ENCODE assay signal across 19 cellular contexts in genomic region chr3:31105011-31105410, GRCh38.
DNase-seq lines count a peak whose midpoint lies in the region; ATAC-seq and TF ChIP-seq lines count a peak whose summit lies in the region.
"Had no signal": no experiment of that assay in that cellular context is flagged by ENCODE, and none has a peak within 500 bp of the region (broad histone marks: within the 10 kb centered on the region; RNA-seq: fewer than 3 reads in every experiment).

No MANE protein-coding gene starts in this region.

- no peak overlapping the region for H3K14ac ChIP-seq in mesenchymal stem cell (ENCODE audit: low read length in 2 of 2)

- no peak overlapping the region for H4K8ac ChIP-seq in mesenchymal stem cell (ENCODE audit: low read length)

- H3K9me3 ChIP-seq in mesenchymal stem cell (ENCODE audit: control insufficient read depth, low read length): no peaks in the 10 kb centered on the region
- no peaks in the 10 kb centered on the region for H3K9me3 ChIP-seq in body of pancreas
- peaks cover 0 to 6% (median 0%) of the 10 kb centered on the region in 11 donors for H3K9me3 ChIP-seq in heart right ventricle

- DNase-seq in NCI-H1105 treated with DMSO at 0.1 percent for 48 hours (lab: John Stamatoyannopoulos, UW): peak; percentile 5
- no peak for DNase-seq in NCI-H1105 (lab: John Stamatoyannopoulos, UW)
- DNase-seq in NCI-H146 treated with DMSO at 0.1 percent for 48 hours (lab: John Stamatoyannopoulos, UW; ENCODE audit: unreplicated experiment): peak; percentile 32
- no peak for DNase-seq in mesenchymal stem cell
- no peak for DNase-seq in body of pancreas
- no peak for DNase-seq in stimulated activated CD4-positive, alpha-beta T cell treated with anti-CD3 and anti-CD28 coated beads, Interleukin-4, amount 100 ng/mL, for 4 hours
- no peak for DNase-seq in heart right ventricle
- DNase-seq: C1 segment of cervical spinal cord, Caco-2, DMS79, GOT3, NCI-H1092, NCI-H1930, NCI-H2171, NCI-H446 treated with DMSO at 0.1 percent for 48 hours, SHP77 had no signal

- H2BK5ac ChIP-seq in mesenchymal stem cell (ENCODE audit: low read depth, low read length, poor library complexity, severe bottlenecking): no peak overlapping the region

- ATAC-seq in body of pancreas: no peak
- no peak for ATAC-seq in heart right ventricle

- TF ChIP-seq CTCF in VCaP (conservative IDR thresholded peaks at IDR 0.05) (no peak), body of pancreas (IDR thresholded peaks at IDR 0.05) (no peak), heart right ventricle (IDR thresholded peaks at IDR 0.05) (no peak)

- H3K4me3 ChIP-seq in mesenchymal stem cell (ENCODE audit: insufficient read depth in 1 of 2, low read depth in 1 of 2, low read length in 2 of 2) (no peak overlapping the region), body of pancreas (no peak overlapping the region), heart right ventricle (no peak overlapping the region)
- H3K4me3 ChIP-seq: K562 had no signal

- H3K27me3 ChIP-seq in mesenchymal stem cell (ENCODE audit: control insufficient read depth in 1 of 2, insufficient read depth in 1 of 2, low read length in 2 of 2): no peaks in the 10 kb centered on the region
- H3K27me3 ChIP-seq in body of pancreas: no peaks in the 10 kb centered on the region
- peaks cover 0 to 3% (median 0%) of the 10 kb centered on the region in 7 donors for H3K27me3 ChIP-seq in heart right ventricle

- H3K18ac ChIP-seq in mesenchymal stem cell (ENCODE audit: low read depth in 1 of 2, low read length in 2 of 2): no peak overlapping the region

- H3K27ac ChIP-seq in VCaP: peak overlapping the region; percentile 46
- H3K27ac ChIP-seq in mesenchymal stem cell (ENCODE audit: low read length, poor library complexity, severe bottlenecking): no peak overlapping the region
- no peak overlapping the region for H3K27ac ChIP-seq in body of pancreas
- H3K27ac ChIP-seq in heart right ventricle: no peak overlapping the region
- H3K27ac ChIP-seq: HL-60 had no signal

- peak overlapping the region; percentile 42 for H3K9ac ChIP-seq in mesenchymal stem cell (ENCODE audit: low read length)

- no peak overlapping the region for H4K91ac ChIP-seq in mesenchymal stem cell (ENCODE audit: low read length)

- H2BK12ac ChIP-seq in mesenchymal stem cell (ENCODE audit: low read length in 2 of 2): no peak overlapping the region

- no peak overlapping the region for H2BK120ac ChIP-seq in mesenchymal stem cell (ENCODE audit: low read depth, low read length)

- H2BK15ac ChIP-seq in mesenchymal stem cell (ENCODE audit: low read depth, poor library complexity, severe bottlenecking): no peak overlapping the region

- no peak overlapping the region for H2AK5ac ChIP-seq in mesenchymal stem cell (ENCODE audit: low read length, severe bottlenecking)

- no peaks in the 10 kb centered on the region for H3K79me1 ChIP-seq in mesenchymal stem cell (replicated peaks; ENCODE audit: low read length, poor library complexity, severe bottlenecking)

- 96% methylated on average over 1 of the region's 1 CpG for WGBS in mesenchymal stem cell
- 48 to 50% methylated on average over 1 of the region's 1 CpG for WGBS in body of pancreas, 2 donors
- 89 to 95% methylated on average over 1 of the region's 1 CpG for WGBS in heart right ventricle, 2 donors

- H3K4ac ChIP-seq in mesenchymal stem cell (ENCODE audit: low read depth in 1 of 2, low read length in 2 of 2): no peak overlapping the region

- TF ChIP-seq POLR2A in body of pancreas (IDR thresholded peaks at IDR 0.05): no peak

- H3K36me3 ChIP-seq in mesenchymal stem cell (ENCODE audit: control insufficient read depth in 1 of 2, insufficient read depth in 2 of 2, low read depth in 1 of 2, low read length in 2 of 2) (no peaks in the 10 kb centered on the region), body of pancreas (replicated peaks in 1 of 2; ENCODE audit: insufficient read depth in 1 of 2, low read depth in 2 of 2) (no peaks in the 10 kb centered on the region), heart right ventricle (no peaks in the 10 kb centered on the region)

- H3K4me2 ChIP-seq in mesenchymal stem cell (ENCODE audit: low read length, poor library complexity, severe bottlenecking): no peak overlapping the region

- H3K23ac ChIP-seq in mesenchymal stem cell (ENCODE audit: low read length in 2 of 2): no peak overlapping the region

- H3K4me1 ChIP-seq in mesenchymal stem cell (ENCODE audit: control insufficient read depth, insufficient read depth, low read depth, low read length) (no peaks in the 10 kb centered on the region), body of pancreas (no peaks in the 10 kb centered on the region), heart right ventricle (peaks cover 0 to 16% (median 0%) of the 10 kb centered on the region in 9 donors)
- H3K4me1 ChIP-seq: Caco-2 had no signal

- intact Hi-C loops in body of pancreas (cut with DNase I): no loop called here
- intact Hi-C loops in heart right ventricle (cut with DNase I): no loop called here

- H2AFZ ChIP-seq in mesenchymal stem cell (ENCODE audit: low read depth, low read length): no peak overlapping the region

Comparison
In these comparisons a context has a peak if more than half of its experiments do, and no peak if none do; other contexts are left out.
1. DNase-seq: peak in NCI-H1105 treated with DMSO at 0.1 percent for 48 hours (single experiment) and NCI-H146 treated with DMSO at 0.1 percent for 48 hours (single experiment); none in NCI-H1105 (single experiment), mesenchymal stem cell (single experiment), body of pancreas (0 of 4), stimulated activated CD4-positive, alpha-beta T cell treated with anti-CD3 and anti-CD28 coated beads, Interleukin-4, amount 100 ng/mL, for 4 hours (0 of 2) and heart right ventricle (0 of 2).